8 cellular contexts compared by ENCODE assay signal in genomic region chr20:49675368-49676151, GRCh38. TPM values are rescaled to one million over a fixed set of nuclear protein-coding genes. Genes with fewer than 3 reads are reported as not detected.
DNase-seq lines count a peak whose midpoint lies in the region; ATAC-seq and TF ChIP-seq lines count a peak whose summit lies in the region.

No MANE protein-coding gene starts in this region.

- H3K27me3 ChIP-seq in upper lobe of right lung (no peaks in the 10 kb centered on the region), suprapubic skin (no peaks in the 10 kb centered on the region)

- CTCF ChIA-PET in activated CD8-positive, alpha-beta memory T cell treated with anti-CD3 and anti-CD28 coated beads, Interleukin-2, amount 10 ng/mL, durations not matched to agents 7 days and 5 days (lab: Charles Lee), result interaction anchor here (0.7 to 2.2 kb wide), 11 partner anchors 11 to 170 kb away, joined by 3 to 6 read pairs (median 3); partner anchors contain the start of gene B4GALT5

- peaks cover 17% of the 10 kb centered on the region for H3K36me3 Mint-ChIP-seq in activated CD8-positive, alpha-beta memory T cell treated with anti-CD3 and anti-CD28 coated beads, Interleukin-2, amount 10 ng/mL, durations not matched to agents 7 days and 5 days

- H3K4me3 Mint-ChIP-seq in activated CD8-positive, alpha-beta memory T cell treated with anti-CD3 and anti-CD28 coated beads, Interleukin-2, amount 10 ng/mL, durations not matched to agents 7 days and 5 days, result peak overlapping the region; percentile 34

- WGBS in suprapubic skin, result 85% methylated on average over 9 of the region's 9 CpGs

- no peak overlapping the region for H3K4me3 ChIP-seq in epithelial cell of esophagus (ENCODE audit: low read length)
- no peak overlapping the region for H3K4me3 ChIP-seq in upper lobe of right lung
- no peak overlapping the region for H3K4me3 ChIP-seq in suprapubic skin

- peaks cover 87% of the 10 kb centered on the region for H3K4me1 Mint-ChIP-seq in activated CD8-positive, alpha-beta memory T cell treated with anti-CD3 and anti-CD28 coated beads, Interleukin-2, amount 10 ng/mL, durations not matched to agents 7 days and 5 days

- H3K4me1 ChIP-seq in upper lobe of right lung, result peaks cover 80% of the 10 kb centered on the region
- peaks cover 67% of the 10 kb centered on the region for H3K4me1 ChIP-seq in suprapubic skin

- DNase-seq in activated CD8-positive, alpha-beta memory T cell treated with anti-CD3 and anti-CD28 coated beads, Interleukin-2, amount 10 ng/mL, durations not matched to agents 7 days and 5 days, result no peak
- DNase-seq in activated CD8-positive, alpha-beta memory T cell treated with anti-CD3 and anti-CD28 coated beads, Interleukin-2, amount 50 U/mL, for 48 hours, result no peak
- DNase-seq in epithelial cell of esophagus (ENCODE audit: low read depth), result peak; percentile 28
- no peak for DNase-seq in upper lobe of right lung
- DNase-seq in SKM-1 treated with dmso at 0.1 percent for 144 hours (lab: John Stamatoyannopoulos, UW; ENCODE audit: unreplicated experiment), result no peak
- DNase-seq in suprapubic skin (ENCODE audit: low spot score in 2 of 2), result no peak
- DNase-seq in activated effector memory CD4-positive, alpha-beta T cell treated with Interleukin-2 at 50 U/mL for 16 hours, result no peak

- no peaks in the 10 kb centered on the region for H3K9me3 ChIP-seq in upper lobe of right lung
- no peaks in the 10 kb centered on the region for H3K9me3 ChIP-seq in suprapubic skin

- no peak for ATAC-seq in activated CD8-positive, alpha-beta memory T cell treated with anti-CD3 and anti-CD28 coated beads, Interleukin-2, amount 10 ng/mL, durations not matched to agents 7 days and 5 days
- peak; percentile 37 for ATAC-seq in HG03442 (IDR thresholded peaks at IDR 0.05; ENCODE audit: unreplicated experiment)
- no peak for ATAC-seq in upper lobe of right lung

- H3K9me3 Mint-ChIP-seq in activated CD8-positive, alpha-beta memory T cell treated with anti-CD3 and anti-CD28 coated beads, Interleukin-2, amount 10 ng/mL, durations not matched to agents 7 days and 5 days (ENCODE audit: low read depth), result no peaks in the 10 kb centered on the region

- no peak for TF ChIP-seq POLR2A in suprapubic skin (IDR thresholded peaks at IDR 0.05)

- intact Hi-C loops in upper lobe of right lung (cut with DNase I), result no loop called here

- no peak for TF ChIP-seq EP300 in suprapubic skin (IDR thresholded peaks at IDR 0.05)

- no peaks in the 10 kb centered on the region for H3K27me3 Mint-ChIP-seq in activated CD8-positive, alpha-beta memory T cell treated with anti-CD3 and anti-CD28 coated beads, Interleukin-2, amount 10 ng/mL, durations not matched to agents 7 days and 5 days

- peak overlapping the region; percentile 89 for H3K27ac Mint-ChIP-seq in activated CD8-positive, alpha-beta memory T cell treated with anti-CD3 and anti-CD28 coated beads, Interleukin-2, amount 10 ng/mL, durations not matched to agents 7 days and 5 days

- no peaks in the 10 kb centered on the region for H3K36me3 ChIP-seq in upper lobe of right lung
- H3K36me3 ChIP-seq in suprapubic skin, result no peaks in the 10 kb centered on the region

- peak overlapping the region; percentile 65 for H3K27ac ChIP-seq in upper lobe of right lung
- H3K27ac ChIP-seq in suprapubic skin, result no peak overlapping the region

- TF ChIP-seq CTCF in epithelial cell of esophagus (IDR thresholded peaks at IDR 0.05; ENCODE audit: insufficient read depth, low read depth, low read length, missing control alignments) (no peak), upper lobe of right lung (IDR thresholded peaks at IDR 0.05) (no peak), suprapubic skin (IDR thresholded peaks at IDR 0.05) (no peak)

RNA-seq across cellular contexts. Expression of gene B4GALT5, which starts 38.1 kb away (rescaled TPM):
- total RNA-seq in activated CD8-positive, alpha-beta memory T cell treated with anti-CD3 and anti-CD28 coated beads, Interleukin-2, amount 10 ng/mL, durations not matched to agents 7 days and 5 days, result 10 to 100 TPM; 28.1 to 30.9 TPM
- 46.1 TPM for total RNA-seq in upper lobe of right lung
- 10 to 100 TPM in 2 of 4 donors, 1 to 10 TPM in 2; 8.8 to 12.7 (median 10.1) TPM for total RNA-seq in suprapubic skin
